Comparison of ENCODE assay signal across 19 cellular contexts in genomic region chr5:76273491-76273890, GRCh38.
A peak's percentile ranks its signal among the peaks of the same experiment; 100 is the strongest.
DNase-seq lines count a peak whose midpoint lies in the region; ATAC-seq and TF ChIP-seq lines count a peak whose summit lies in the region.
"Had no signal": no experiment of that assay in that cellular context is flagged by ENCODE, and none has a peak within 500 bp of the region (broad histone marks: within the 10 kb centered on the region; RNA-seq: fewer than 3 reads in every experiment).

No MANE protein-coding gene starts in this region.

- H3K36me3 Mint-ChIP-seq in endodermal cell (ENCODE audit: low read depth) = no peaks in the 10 kb centered on the region
- H3K36me3 Mint-ChIP-seq in natural killer cell = no peaks in the 10 kb centered on the region
- no peaks in the 10 kb centered on the region for H3K36me3 Mint-ChIP-seq in mesothelial cell of epicardium
- H3K36me3 Mint-ChIP-seq: WTC11 had no signal

- TF ChIP-seq CTCF in endodermal cell (conservative IDR thresholded peaks at IDR 0.05) (no peak), natural killer cell (IDR thresholded peaks at IDR 0.05) (no peak), mesothelial cell of epicardium (IDR thresholded peaks at IDR 0.05; ENCODE audit: unreplicated experiment) (no peak)

- H3K36me3 ChIP-seq in endodermal cell (ENCODE audit: control insufficient read depth, insufficient read depth, low read length) (no peaks in the 10 kb centered on the region), mucosa of rectum (ENCODE audit: control insufficient read depth in 2 of 2, insufficient read depth in 2 of 2, low read length in 2 of 2) (no peaks in the 10 kb centered on the region), aorta (ENCODE audit: control insufficient read depth in 1 of 2, insufficient read depth in 2 of 2, low read length in 1 of 2) (no peaks in the 10 kb centered on the region)
- H3K36me3 ChIP-seq: sigmoid colon, SJCRH30, tibial artery had no signal

- H3K9me3 Mint-ChIP-seq in endodermal cell (no peaks in the 10 kb centered on the region), natural killer cell (no peaks in the 10 kb centered on the region), mesothelial cell of epicardium (no peaks in the 10 kb centered on the region)
- H3K9me3 Mint-ChIP-seq: WTC11 had no signal

- H3K9ac ChIP-seq in endodermal cell (ENCODE audit: extremely low read depth, low read length, poor library complexity, severe bottlenecking) (no peak overlapping the region), mucosa of rectum (ENCODE audit: low read depth in 1 of 2, low read length in 2 of 2) (no peak overlapping the region)

- 69 to 90% methylated on average over 7 to 8 of the region's 8 CpGs for WGBS in endodermal cell (ENCODE audit: insufficient coverage in 1 of 2, insufficient read length in 1 of 2), 2 experiments
- 18 to 21% methylated on average over 8 of the region's 8 CpGs for WGBS in aorta, 2 donors

- H3K27ac Mint-ChIP-seq in endodermal cell = no peak overlapping the region
- H3K27ac Mint-ChIP-seq in natural killer cell = no peak overlapping the region
- no peak overlapping the region for H3K27ac Mint-ChIP-seq in mesothelial cell of epicardium
- H3K27ac Mint-ChIP-seq: activated CD4-positive, alpha-beta memory T cell treated with anti-CD3 and anti-CD28 coated beads, Interleukin-2, amount 10 ng/mL, durations not matched to agents 7 days and 5 days; activated T-cell treated with anti-CD3 and anti-CD28 coated beads, Interleukin-2, amount 50 U/mL, for 24 hours; WTC11 had no signal

- H3K4me1 ChIP-seq in endodermal cell (ENCODE audit: control insufficient read depth, insufficient read depth, low read length) (no peaks in the 10 kb centered on the region), mucosa of rectum (ENCODE audit: control insufficient read depth in 2 of 2, insufficient read depth in 2 of 2, low read length in 2 of 2) (peaks cover 0 to 3% of the 10 kb centered on the region in 2 donors), aorta (ENCODE audit: control insufficient read depth in 1 of 2, insufficient read depth in 2 of 2, low read length in 2 of 2) (no peaks in the 10 kb centered on the region)
- H3K4me1 ChIP-seq: SJCRH30, tibial artery had no signal

- no peaks in the 10 kb centered on the region for H3K27me3 Mint-ChIP-seq in endodermal cell (ENCODE audit: insufficient read depth)
- no peaks in the 10 kb centered on the region for H3K27me3 Mint-ChIP-seq in natural killer cell (ENCODE audit: low read depth in 2 of 2)
- no peaks in the 10 kb centered on the region for H3K27me3 Mint-ChIP-seq in mesothelial cell of epicardium (ENCODE audit: low read depth)
- H3K27me3 Mint-ChIP-seq: activated CD4-positive, alpha-beta memory T cell treated with anti-CD3 and anti-CD28 coated beads, Interleukin-2, amount 10 ng/mL, durations not matched to agents 7 days and 5 days; activated T-cell treated with anti-CD3 and anti-CD28 coated beads, Interleukin-2, amount 50 U/mL, for 24 hours had no signal

- H3K27ac ChIP-seq in endodermal cell (ENCODE audit: low read depth, low read length) = peak overlapping the region; percentile 38
- peak overlapping the region; percentile 9 to 34 for H3K27ac ChIP-seq in mucosa of rectum (ENCODE audit: low read depth in 2 of 2, low read length in 2 of 2)
- no peak overlapping the region for H3K27ac ChIP-seq in aorta (ENCODE audit: low read depth in 1 of 2, low read length in 2 of 2)
- H3K27ac ChIP-seq: sigmoid colon, SJCRH30, tibial artery had no signal

- H3K4me1 Mint-ChIP-seq in endodermal cell (peaks cover 5% of the 10 kb centered on the region), natural killer cell (peaks cover 11 to 12% of the 10 kb centered on the region in 2 donors), mesothelial cell of epicardium (peaks cover 15% of the 10 kb centered on the region)

- intact Hi-C loops in aorta (cut with DNase I) = no loop called here
- intact Hi-C loops in natural killer cell (cut with micrococcal nuclease) = no loop called here

- ATAC-seq in aorta (ENCODE audit: low FRiP score) (no peak), natural killer cell (no peak)
- ATAC-seq: WTC11 had no signal

- no peaks in the 10 kb centered on the region for H3K27me3 ChIP-seq in endodermal cell (ENCODE audit: control insufficient read depth, insufficient read depth, low read length, poor library complexity, severe bottlenecking)
- H3K27me3 ChIP-seq in mucosa of rectum (ENCODE audit: control insufficient read depth in 2 of 2, insufficient read depth in 2 of 2, low read length in 2 of 2) = no peaks in the 10 kb centered on the region
- no peaks in the 10 kb centered on the region for H3K27me3 ChIP-seq in aorta (ENCODE audit: control insufficient read depth in 1 of 2, insufficient read depth in 2 of 2, low read length in 1 of 2)
- H3K27me3 ChIP-seq: sigmoid colon, SJCRH30, tibial artery had no signal

- DNase-seq in CD1c-positive myeloid dendritic cell (ENCODE audit: extremely low spot score) (peak; percentile 37), Kasumi-1 (lab: John Stamatoyannopoulos, UW) (peak; percentile 29 to 38), endodermal cell (no peak), hypothalamus (lab: John Stamatoyannopoulos, UW) (no peak), aorta (no peak), natural killer cell (no peak), mesothelial cell of epicardium (ENCODE audit: low spot score in 2 of 2, unreplicated experiment in 2 of 2) (no peak)
- DNase-seq: activated CD4-positive, alpha-beta memory T cell treated with anti-CD3 and anti-CD28 coated beads, Interleukin-2, amount 10 ng/mL, durations not matched to agents 7 days and 5 days; activated naive CD4-positive, alpha-beta T cell treated with anti-CD3 and anti-CD28 coated beads, Interleukin-2, amount 50 U/mL, for 16 hours; activated T-cell treated with anti-CD3 and anti-CD28 coated beads, Interleukin-2, amount 50 U/mL, for 24 hours; COR-L47; NCI-H510A treated with DMSO at 0.1 percent for 48 hours; sigmoid colon; SJCRH30; stimulated activated naive CD4-positive, alpha-beta T cell treated with Interleukin-2 at 50 U/mL for 16 hours; T-helper 2 cell; tibial artery had no signal

- no peak overlapping the region for H3K4me3 ChIP-seq in endodermal cell (ENCODE audit: low read length)
- H3K4me3 ChIP-seq in mucosa of rectum (ENCODE audit: low read length in 2 of 2) = peak overlapping the region in 1 of 2 donors; percentile 4
- H3K4me3 ChIP-seq in aorta (ENCODE audit: low read length in 2 of 2) = no peak overlapping the region
- H3K4me3 ChIP-seq: sigmoid colon, SJCRH30, tibial artery had no signal

- H3K9me3 ChIP-seq in endodermal cell (ENCODE audit: control insufficient read depth, low read length) (no peaks in the 10 kb centered on the region), mucosa of rectum (ENCODE audit: control insufficient read depth in 2 of 2, low read length in 2 of 2) (no peaks in the 10 kb centered on the region), aorta (ENCODE audit: control insufficient read depth, low read length) (no peaks in the 10 kb centered on the region)
- H3K9me3 ChIP-seq: sigmoid colon, SJCRH30, tibial artery had no signal

- H3K4me3 Mint-ChIP-seq in endodermal cell (no peak overlapping the region), natural killer cell (no peak overlapping the region), mesothelial cell of epicardium (no peak overlapping the region)
- H3K4me3 Mint-ChIP-seq: activated CD4-positive, alpha-beta memory T cell treated with anti-CD3 and anti-CD28 coated beads, Interleukin-2, amount 10 ng/mL, durations not matched to agents 7 days and 5 days; activated T-cell treated with anti-CD3 and anti-CD28 coated beads, Interleukin-2, amount 50 U/mL, for 24 hours; WTC11 had no signal

Comparison
In these comparisons a context has a peak if more than half of its experiments do, and no peak if none do; other contexts are left out.
1. DNase-seq: peak in CD1c-positive myeloid dendritic cell (single experiment) and Kasumi-1 (2 of 2); none in endodermal cell (single experiment), hypothalamus (0 of 51), aorta (0 of 2), natural killer cell (single experiment) and mesothelial cell of epicardium (0 of 2).
2. H3K27ac ChIP-seq: peak in endodermal cell (single experiment) and mucosa of rectum (2 of 2); none in aorta (0 of 2).